ENCODE assay signal across 8 cellular contexts in the genomic region with DNA sequence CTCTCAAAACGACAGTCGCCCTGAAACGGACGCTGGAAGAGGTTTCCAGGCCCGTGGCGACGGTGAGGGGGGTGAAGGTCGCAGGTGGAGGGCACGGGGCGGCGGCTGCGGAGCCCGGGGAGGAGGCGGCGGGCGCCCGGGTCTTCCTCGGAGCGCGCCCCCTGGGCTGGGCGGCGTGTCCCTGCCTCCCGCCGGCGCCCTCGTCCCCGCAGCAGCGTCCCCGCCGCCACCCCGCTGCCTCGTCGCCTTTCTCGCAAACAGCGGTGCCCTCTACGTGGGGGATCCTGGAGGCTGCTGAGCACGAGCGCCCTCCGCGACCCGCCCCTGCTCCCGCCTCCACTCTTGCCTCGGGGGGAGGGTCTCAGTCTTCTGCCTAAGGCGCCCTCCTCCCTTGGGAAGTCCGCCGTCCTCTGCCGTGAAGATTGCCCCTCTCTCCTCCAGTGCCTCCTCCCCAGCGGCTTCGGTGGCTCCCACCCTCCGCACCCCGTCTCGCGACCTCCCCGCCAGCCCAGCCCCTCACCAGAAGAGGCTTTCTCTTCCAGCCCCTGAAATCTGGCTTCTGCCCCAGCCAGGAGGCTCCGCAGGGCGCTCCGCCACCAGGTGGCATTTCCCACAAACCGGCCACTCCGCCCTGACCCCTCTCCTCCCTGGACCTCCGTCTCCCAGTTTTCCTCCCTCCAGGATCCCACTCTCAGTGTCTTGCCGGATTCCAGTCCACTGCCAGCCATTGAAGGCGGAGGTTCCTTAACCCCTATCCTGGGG.
DNase-seq lines count a peak whose midpoint lies in the region; TF ChIP-seq lines count a peak whose summit lies in the region.

No MANE protein-coding gene starts in this region.

- no peak overlapping the region for H3K27ac Mint-ChIP-seq in activated CD4-positive, alpha-beta T cell treated with anti-CD3 and anti-CD28 coated beads, Interleukin-2, amount 10 ng/mL, durations not matched to agents 24 days and 14 days
- H3K27ac Mint-ChIP-seq in brain, result peak overlapping the region in 3 of 5 experiments; percentile 30 to 91 (median 85)

- peak overlapping the region; percentile 71 for H3K4me3 Mint-ChIP-seq in activated CD4-positive, alpha-beta T cell treated with anti-CD3 and anti-CD28 coated beads, Interleukin-2, amount 10 ng/mL, durations not matched to agents 24 days and 14 days
- peak overlapping the region in 2 of 5 experiments; percentile 56 to 77 for H3K4me3 Mint-ChIP-seq in brain

- peaks cover 6% of the 10 kb centered on the region for H3K9me3 Mint-ChIP-seq in activated CD4-positive, alpha-beta T cell treated with anti-CD3 and anti-CD28 coated beads, Interleukin-2, amount 10 ng/mL, durations not matched to agents 24 days and 14 days
- peaks cover 0 to 17% (median 6%) of the 10 kb centered on the region in 5 experiments for H3K9me3 Mint-ChIP-seq in brain

- peak; percentile 63 for DNase-seq in activated CD4-positive, alpha-beta T cell treated with anti-CD3 and anti-CD28 coated beads, Interleukin-2, amount 10 ng/mL, durations not matched to agents 24 days and 14 days
- no peak for DNase-seq in activated CD4-positive, alpha-beta T cell treated with anti-CD3 and anti-CD28 coated beads for 1 hour
- DNase-seq in tibial artery, result no peak
- no peak for DNase-seq in NCI-H345 (lab: John Stamatoyannopoulos, UW)
- no peak for DNase-seq in NCI-H1417 (lab: John Stamatoyannopoulos, UW)
- no peak for DNase-seq in HUDEP-2 (lab: John Stamatoyannopoulos, UW; ENCODE audit: unreplicated experiment in 76 of 76)

- peak; percentile 64 to 73 for TF ChIP-seq RAD21 in liver (IDR thresholded peaks at IDR 0.05)

- peak overlapping the region; percentile 50 to 78 for H3K9ac ChIP-seq in liver (ENCODE audit: low read depth in 1 of 2, low read length in 2 of 2)

- H3K4me3 ChIP-seq in liver (ENCODE audit: low read depth in 1 of 3, low read length in 3 of 3) (peak overlapping the region; percentile 11 to 75 (median 62)), tibial artery (peak overlapping the region; percentile 33 to 45)

- H3K4me1 ChIP-seq in liver (ENCODE audit: control insufficient read depth in 4 of 4, insufficient read depth in 4 of 4, low read length in 3 of 4) (peaks cover 0 to 13% (median 7%) of the 10 kb centered on the region in 4 donors), tibial artery (peaks cover 0 to 21% (median 14%) of the 10 kb centered on the region in 4 donors)

- peak overlapping the region; percentile 83 to 94 for H3K27ac ChIP-seq in liver (ENCODE audit: low read depth in 1 of 2, low read length in 2 of 2)
- H3K27ac ChIP-seq in tibial artery, result no peak overlapping the region

- no peaks in the 10 kb centered on the region for H3K36me3 ChIP-seq in liver (ENCODE audit: control insufficient read depth in 4 of 4, insufficient read depth in 3 of 4, low read depth in 1 of 4, low read length in 3 of 4)
- H3K36me3 ChIP-seq in tibial artery, result no peaks in the 10 kb centered on the region

- no peaks in the 10 kb centered on the region for H3K9me3 ChIP-seq in liver (ENCODE audit: control insufficient read depth in 4 of 4, low read length in 3 of 4)
- no peaks in the 10 kb centered on the region for H3K9me3 ChIP-seq in tibial artery

- peaks cover 1% of the 10 kb centered on the region for H3K36me3 Mint-ChIP-seq in activated CD4-positive, alpha-beta T cell treated with anti-CD3 and anti-CD28 coated beads, Interleukin-2, amount 10 ng/mL, durations not matched to agents 24 days and 14 days (ENCODE audit: low read depth)
- peaks cover 32% of the 10 kb centered on the region for H3K36me3 Mint-ChIP-seq in brain

- peak in 1 of 2 experiments; percentile 27 for TF ChIP-seq CTCF in brain (conservative IDR thresholded peaks at IDR 0.05)
- peak; percentile 49 for TF ChIP-seq CTCF in liver (IDR thresholded peaks at IDR 0.05; ENCODE audit: low read depth, low read length, missing input control)
- no peak for TF ChIP-seq CTCF in tibial artery (IDR thresholded peaks at IDR 0.05)

- peaks cover 5% of the 10 kb centered on the region for H3K27me3 Mint-ChIP-seq in activated CD4-positive, alpha-beta T cell treated with anti-CD3 and anti-CD28 coated beads, Interleukin-2, amount 10 ng/mL, durations not matched to agents 24 days and 14 days
- H3K27me3 Mint-ChIP-seq in brain, result peaks cover 3% of the 10 kb centered on the region

- peaks cover 14% of the 10 kb centered on the region for H3K4me1 Mint-ChIP-seq in activated CD4-positive, alpha-beta T cell treated with anti-CD3 and anti-CD28 coated beads, Interleukin-2, amount 10 ng/mL, durations not matched to agents 24 days and 14 days
- H3K4me1 Mint-ChIP-seq in brain, result peaks cover 28% of the 10 kb centered on the region

- intact Hi-C loops in activated CD4-positive, alpha-beta T cell treated with anti-CD3 and anti-CD28 coated beads, Interleukin-2, amount 10 ng/mL, durations not matched to agents 24 days and 14 days (cut with micrococcal nuclease), result loop anchor here (5.0 to 10.0 kb wide), 2 partner anchors 36 to 138 kb away; no protein-coding TSS in a partner anchor
- intact Hi-C loops in tibial artery (cut with DNase I; ENCODE audit: low total_unique reads), result no loop called here

- H3K27me3 ChIP-seq in liver (ENCODE audit: control insufficient read depth in 4 of 4, insufficient read depth in 4 of 4, low read length in 3 of 4) (no peaks in the 10 kb centered on the region), tibial artery (no peaks in the 10 kb centered on the region)

- WGBS in liver, result 13% methylated on average over 62 of the region's 62 CpGs

TF ChIP-seq in liver, 16 proteins besides CTCF, POLR2A, EP300 and RAD21:
- no peak for TF ChIP-seq NR2F2 (IDR thresholded peaks at IDR 0.05)
- TF ChIP-seq, protein P1, sequence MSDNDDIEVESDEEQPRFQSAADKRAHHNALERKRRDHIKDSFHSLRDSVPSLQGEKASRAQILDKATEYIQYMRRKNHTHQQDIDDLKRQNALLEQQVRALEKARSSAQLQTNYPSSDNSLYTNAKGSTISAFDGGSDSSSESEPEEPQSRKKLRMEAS (IDR thresholded peaks at IDR 0.05), result no peak
- no peak for TF ChIP-seq TAF1 (conservative IDR thresholded peaks at IDR 0.05)
- TF ChIP-seq, protein P2, sequence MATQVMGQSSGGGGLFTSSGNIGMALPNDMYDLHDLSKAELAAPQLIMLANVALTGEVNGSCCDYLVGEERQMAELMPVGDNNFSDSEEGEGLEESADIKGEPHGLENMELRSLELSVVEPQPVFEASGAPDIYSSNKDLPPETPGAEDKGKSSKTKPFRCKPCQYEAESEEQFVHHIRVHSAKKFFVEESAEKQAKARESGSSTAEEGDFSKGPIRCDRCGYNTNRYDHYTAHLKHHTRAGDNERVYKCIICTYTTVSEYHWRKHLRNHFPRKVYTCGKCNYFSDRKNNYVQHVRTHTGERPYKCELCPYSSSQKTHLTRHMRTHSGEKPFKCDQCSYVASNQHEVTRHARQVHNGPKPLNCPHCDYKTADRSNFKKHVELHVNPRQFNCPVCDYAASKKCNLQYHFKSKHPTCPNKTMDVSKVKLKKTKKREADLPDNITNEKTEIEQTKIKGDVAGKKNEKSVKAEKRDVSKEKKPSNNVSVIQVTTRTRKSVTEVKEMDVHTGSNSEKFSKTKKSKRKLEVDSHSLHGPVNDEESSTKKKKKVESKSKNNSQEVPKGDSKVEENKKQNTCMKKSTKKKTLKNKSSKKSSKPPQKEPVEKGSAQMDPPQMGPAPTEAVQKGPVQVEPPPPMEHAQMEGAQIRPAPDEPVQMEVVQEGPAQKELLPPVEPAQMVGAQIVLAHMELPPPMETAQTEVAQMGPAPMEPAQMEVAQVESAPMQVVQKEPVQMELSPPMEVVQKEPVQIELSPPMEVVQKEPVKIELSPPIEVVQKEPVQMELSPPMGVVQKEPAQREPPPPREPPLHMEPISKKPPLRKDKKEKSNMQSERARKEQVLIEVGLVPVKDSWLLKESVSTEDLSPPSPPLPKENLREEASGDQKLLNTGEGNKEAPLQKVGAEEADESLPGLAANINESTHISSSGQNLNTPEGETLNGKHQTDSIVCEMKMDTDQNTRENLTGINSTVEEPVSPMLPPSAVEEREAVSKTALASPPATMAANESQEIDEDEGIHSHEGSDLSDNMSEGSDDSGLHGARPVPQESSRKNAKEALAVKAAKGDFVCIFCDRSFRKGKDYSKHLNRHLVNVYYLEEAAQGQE (IDR thresholded peaks at IDR 0.05), result no peak
- peak in 1 of 2 donors; percentile 2 for TF ChIP-seq EGR1 (IDR thresholded peaks at IDR 0.05; ENCODE audit: low read depth in 2 of 2)
- TF ChIP-seq FOXA2 (IDR thresholded peaks at IDR 0.05), result no peak
- TF ChIP-seq, protein P3, sequence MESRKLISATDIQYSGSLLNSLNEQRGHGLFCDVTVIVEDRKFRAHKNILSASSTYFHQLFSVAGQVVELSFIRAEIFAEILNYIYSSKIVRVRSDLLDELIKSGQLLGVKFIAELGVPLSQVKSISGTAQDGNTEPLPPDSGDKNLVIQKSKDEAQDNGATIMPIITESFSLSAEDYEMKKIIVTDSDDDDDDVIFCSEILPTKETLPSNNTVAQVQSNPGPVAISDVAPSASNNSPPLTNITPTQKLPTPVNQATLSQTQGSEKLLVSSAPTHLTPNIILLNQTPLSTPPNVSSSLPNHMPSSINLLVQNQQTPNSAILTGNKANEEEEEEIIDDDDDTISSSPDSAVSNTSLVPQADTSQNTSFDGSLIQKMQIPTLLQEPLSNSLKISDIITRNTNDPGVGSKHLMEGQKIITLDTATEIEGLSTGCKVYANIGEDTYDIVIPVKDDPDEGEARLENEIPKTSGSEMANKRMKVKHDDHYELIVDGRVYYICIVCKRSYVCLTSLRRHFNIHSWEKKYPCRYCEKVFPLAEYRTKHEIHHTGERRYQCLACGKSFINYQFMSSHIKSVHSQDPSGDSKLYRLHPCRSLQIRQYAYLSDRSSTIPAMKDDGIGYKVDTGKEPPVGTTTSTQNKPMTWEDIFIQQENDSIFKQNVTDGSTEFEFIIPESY (IDR thresholded peaks at IDR 0.05), result no peak
- TF ChIP-seq GABPA (IDR thresholded peaks at IDR 0.05 in 1 of 2, conservative IDR thresholded peaks at IDR 0.05 in 1 of 2), result no peak
TF ChIP-seq in liver: peak in this region for 1.

Comparison
In these comparisons a context has a peak if more than half of its experiments do, and no peak if none do; other contexts are left out.
1. H3K27ac ChIP-seq: peak in liver (2 of 2); none in tibial artery (0 of 2).